Comparison of ENCODE assay signal across 20 cellular contexts in the genomic region with DNA sequence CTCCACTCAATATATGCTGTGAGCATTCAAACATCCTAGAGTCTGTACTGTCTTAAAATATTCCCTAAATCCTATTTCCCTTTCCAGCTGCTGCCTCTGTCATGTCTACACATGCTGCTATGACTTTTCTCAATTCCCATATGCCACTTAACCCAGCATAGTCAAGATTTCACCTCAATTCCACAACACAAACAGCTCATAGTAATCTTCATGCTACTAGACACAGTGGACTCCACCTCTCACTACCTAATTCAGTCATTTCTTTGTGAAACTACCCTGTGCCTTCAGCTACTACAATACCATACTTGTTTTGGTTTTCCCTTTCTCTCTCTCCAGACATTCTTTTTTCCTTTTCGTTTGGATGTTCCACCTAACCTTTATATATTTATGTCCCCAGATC. TPM values are rescaled to one million over a fixed set of nuclear protein-coding genes. Genes with fewer than 3 reads are reported as not detected.
DNase-seq lines count a peak whose midpoint lies in the region; ATAC-seq, FAIRE-seq and TF ChIP-seq lines count a peak whose summit lies in the region.
"Had no signal": no experiment of that assay in that cellular context is flagged by ENCODE, and none has a peak within 500 bp of the region (broad histone marks: within the 10 kb centered on the region; RNA-seq: fewer than 3 reads in every experiment).

No MANE protein-coding gene starts in this region.

- H3K36me3 ChIP-seq in bronchial epithelial cell (ENCODE audit: control insufficient read depth, insufficient read depth, low read length), result no peaks in the 10 kb centered on the region
- H3K36me3 ChIP-seq: MG63, ovary had no signal

- H3K4me3 ChIP-seq in bronchial epithelial cell (ENCODE audit: low read depth, low read length), result no peak overlapping the region
- H3K4me3 ChIP-seq: MG63, ovary had no signal

- no peak for DNase-seq in GM12892 (ENCODE audit: insufficient read length)
- DNase-seq in GM19239 (ENCODE audit: insufficient read length, low spot score), result no peak
- DNase-seq in bronchial epithelial cell (ENCODE audit: low read depth), result peak; percentile 39
- no peak for DNase-seq in hippocampal formation (lab: John Stamatoyannopoulos, UW)
- DNase-seq in globus pallidus (ENCODE audit: low spot score), result no peak
- no peak for DNase-seq in NOMO-1 (lab: John Stamatoyannopoulos, UW; ENCODE audit: unreplicated experiment in 2 of 2)
- DNase-seq in COR-L47 (lab: John Stamatoyannopoulos, UW), result no peak
- DNase-seq: activated effector memory CD4-positive, alpha-beta T cell treated with Interleukin-2 at 50 U/mL for 16 hours; amniotic stem cell; CD8-positive, alpha-beta T cell; central memory CD4-positive, alpha-beta T cell; DND-41; H7; MG63; ovary had no signal

- no peak for TF ChIP-seq CTCF in bronchial epithelial cell (IDR thresholded peaks at IDR 0.05; ENCODE audit: insufficient read depth, low read length, severe bottlenecking)

- no peaks in the 10 kb centered on the region for H3K27me3 ChIP-seq in bronchial epithelial cell (ENCODE audit: control insufficient read depth, insufficient read depth, low read length)
- H3K27me3 ChIP-seq: MG63, ovary had no signal

- no peak for TF ChIP-seq POLR2A in GM12892 (IDR thresholded peaks at IDR 0.05; ENCODE audit: low read depth, low read length)

- peak; percentile 51 for FAIRE-seq in GM12892 (lab: Jason Lieb, UNC)
- peak; percentile 31 for FAIRE-seq in GM19239 (lab: Jason Lieb, UNC)
- FAIRE-seq in bronchial epithelial cell (lab: Jason Lieb, UNC), result no peak
- FAIRE-seq: urothelium cell line had no signal

- ATAC-seq in HG02884 (IDR thresholded peaks at IDR 0.05; ENCODE audit: unreplicated experiment), result peak; percentile 84
- ATAC-seq: CD8-positive, alpha-beta T cell; esophagus mucosa; Panc1; sciatic nerve had no signal

RNA-seq across cellular contexts. Expression of gene GSAP, which starts 45.5 kb away (rescaled TPM):
- polyA plus RNA-seq in GM12892 (2012; ENCODE audit: missing spikeins), result 10.1 TPM
- 10.3 and 20.4 TPM in 2 replicates for total RNA-seq in bronchial epithelial cell
